Comparison of ENCODE assay signal across 20 cellular contexts in genomic region chrY:7837046-7837445, GRCh38.
"Had no signal": no experiment of that assay in that cellular context is flagged by ENCODE, and none has a peak within 500 bp of the region (broad histone marks: within the 10 kb centered on the region; RNA-seq: fewer than 3 reads in every experiment).

No MANE protein-coding gene starts in this region.

- ATAC-seq: effector memory CD8-positive, alpha-beta T cell; heart right ventricle; left lung had no signal

- H3K9me3 ChIP-seq: esophagus squamous epithelium, heart right ventricle, left lung, right atrium auricular region, transverse colon, uterus had no signal

- H3K4me3 Mint-ChIP-seq: activated B cell treated with CpG ODN at 0.5 μM for 24 hours; activated naive CD8-positive, alpha-beta T cell; activated T-helper 1 cell treated with anti-CD3 and anti-CD28 coated beads, Interleukin-12 subunit alpha, Interleukin-12 subunit beta, Interleukin-2, Interleukin-4 antibody, amounts not matched to agents 30 ng/mL and 10 ng/mL and 1 ng/mL, durations not matched to agents 14 hours and 24 hours and 36 hours; effector memory CD8-positive, alpha-beta T cell; neural crest cell; stimulated activated naive CD8-positive, alpha-beta T cell treated with anti-CD3 and anti-CD28 coated beads, Interleukin-15, Interleukin-2, amounts not matched to agents 100 ng/mL and 50 ng/mL, for 24 hours; T-helper 2 cell treated with Interferon-gamma antibody and Interleukin-4, amounts not matched to agents 5 μg/mL and 100 μg/mL, for 36 hours had no signal

- H3K27ac Mint-ChIP-seq: activated B cell treated with CpG ODN at 0.5 μM for 24 hours; activated naive CD8-positive, alpha-beta T cell; activated T-helper 1 cell treated with anti-CD3 and anti-CD28 coated beads, Interleukin-12 subunit alpha, Interleukin-12 subunit beta, Interleukin-2, Interleukin-4 antibody, amounts not matched to agents 30 ng/mL and 10 ng/mL and 1 ng/mL, durations not matched to agents 14 hours and 24 hours and 36 hours; effector memory CD8-positive, alpha-beta T cell; stimulated activated naive CD8-positive, alpha-beta T cell treated with anti-CD3 and anti-CD28 coated beads, Interleukin-15, Interleukin-2, amounts not matched to agents 100 ng/mL and 50 ng/mL, for 24 hours; T-helper 2 cell treated with Interferon-gamma antibody and Interleukin-4, amounts not matched to agents 5 μg/mL and 100 μg/mL, for 36 hours had no signal

- H3K36me3 Mint-ChIP-seq: activated naive CD8-positive, alpha-beta T cell had no signal

- DNase-seq: activated B cell treated with CpG ODN at 0.5 μM for 24 hours; activated CD4-positive, alpha-beta T cell treated with anti-CD3 and anti-CD28 coated beads for 48 hours; activated CD8-positive, alpha-beta memory T cell treated with anti-CD3 and anti-CD28 coated beads for 24 hours; effector memory CD8-positive, alpha-beta T cell; esophagus squamous epithelium; heart right ventricle; kidney; left lung; midbrain; small intestine; stimulated activated CD4-positive, alpha-beta T cell treated with anti-CD3 and anti-CD28 coated beads, Interleukin-15, amount 100 ng/mL, for 24 hours; stimulated activated CD4-positive, alpha-beta T cell treated with anti-CD3 and anti-CD28 coated beads, Interleukin-2, amount 100 ng/mL, for 48 hours; transverse colon; uterus had no signal

- H3K27me3 ChIP-seq: esophagus squamous epithelium, heart right ventricle, left lung, right atrium auricular region, transverse colon, uterus had no signal

- H3K4me1 ChIP-seq: esophagus squamous epithelium, heart right ventricle, left lung, right atrium auricular region, transverse colon, uterus had no signal

- H3K4me1 Mint-ChIP-seq: activated B cell treated with CpG ODN at 0.5 μM for 24 hours, neural crest cell had no signal

- H3K9me3 Mint-ChIP-seq: activated B cell treated with CpG ODN at 0.5 μM for 24 hours; activated T-helper 1 cell treated with anti-CD3 and anti-CD28 coated beads, Interleukin-12 subunit alpha, Interleukin-12 subunit beta, Interleukin-2, Interleukin-4 antibody, amounts not matched to agents 30 ng/mL and 10 ng/mL and 1 ng/mL, durations not matched to agents 14 hours and 24 hours and 36 hours; effector memory CD8-positive, alpha-beta T cell; neural crest cell; stimulated activated naive CD8-positive, alpha-beta T cell treated with anti-CD3 and anti-CD28 coated beads, Interleukin-15, Interleukin-2, amounts not matched to agents 100 ng/mL and 50 ng/mL, for 24 hours had no signal

- H3K27ac ChIP-seq: esophagus squamous epithelium, heart right ventricle, left lung, right atrium auricular region, transverse colon, uterus had no signal

- H3K4me3 ChIP-seq: esophagus squamous epithelium, heart right ventricle, left lung, right atrium auricular region, transverse colon, uterus had no signal

- H3K36me3 ChIP-seq: esophagus squamous epithelium, heart right ventricle, left lung, right atrium auricular region, transverse colon, uterus had no signal
